ENCODE assay signal across 11 cellular contexts in genomic region chr22:46051646-46052045, GRCh38.
A peak's percentile ranks its signal among the peaks of the same experiment; 100 is the strongest.
DNase-seq lines count a peak whose midpoint lies in the region; ATAC-seq and TF ChIP-seq lines count a peak whose summit lies in the region.
"Had no signal": no experiment of that assay in that cellular context is flagged by ENCODE, and none has a peak within 500 bp of the region (broad histone marks: within the 10 kb centered on the region; RNA-seq: fewer than 3 reads in every experiment).

No MANE protein-coding gene starts in this region.

- no peak for TF ChIP-seq CTCF in chondrocyte (IDR thresholded peaks at IDR 0.05)
- no peak for TF ChIP-seq CTCF in upper lobe of left lung (IDR thresholded peaks at IDR 0.05)

- no peak for ATAC-seq in naive B cell (ENCODE audit: low read depth in 2 of 2)
- ATAC-seq in upper lobe of left lung (ENCODE audit: low FRiP score in 2 of 2): no peak
- ATAC-seq in HG03280 (IDR thresholded peaks at IDR 0.05; ENCODE audit: unreplicated experiment): no peak

- H3K27ac ChIP-seq in upper lobe of left lung: peak overlapping the region; percentile 99 to 100 (median 100)

- WGBS in upper lobe of left lung, 2 donors: 85 to 88% methylated on average over 8 of the region's 8 CpGs

- no peaks in the 10 kb centered on the region for H3K9me3 Mint-ChIP-seq in activated naive CD4-positive, alpha-beta T cell treated with anti-CD3 and anti-CD28 coated beads, Interleukin-2, amount 50 U/mL, for 24 hours
- H3K9me3 Mint-ChIP-seq in chondrocyte (ENCODE audit: low read depth): no peaks in the 10 kb centered on the region
- no peaks in the 10 kb centered on the region for H3K9me3 Mint-ChIP-seq in naive B cell
- H3K9me3 Mint-ChIP-seq: neural crest cell had no signal

- peaks cover 65 to 91% (median 70%) of the 10 kb centered on the region in 4 donors for H3K4me1 ChIP-seq in upper lobe of left lung

- no peaks in the 10 kb centered on the region for H3K36me3 ChIP-seq in upper lobe of left lung

- H3K27me3 Mint-ChIP-seq in activated naive CD4-positive, alpha-beta T cell treated with anti-CD3 and anti-CD28 coated beads, Interleukin-2, amount 50 U/mL, for 24 hours: no peaks in the 10 kb centered on the region
- no peaks in the 10 kb centered on the region for H3K27me3 Mint-ChIP-seq in chondrocyte (ENCODE audit: low read depth)
- H3K27me3 Mint-ChIP-seq in naive B cell: no peaks in the 10 kb centered on the region

- no peaks in the 10 kb centered on the region for H3K9me3 ChIP-seq in upper lobe of left lung

- no peak for DNase-seq in activated naive CD4-positive, alpha-beta T cell (lab: John Stamatoyannopoulos, UW)
- peak; percentile 48 for DNase-seq in chondrocyte (ENCODE audit: low spot score)
- DNase-seq in naive B cell: no peak
- DNase-seq in upper lobe of left lung: peak in 1 of 2 donors; percentile 16
- DNase-seq in 8988T: no peak
- DNase-seq in HuH-7 (ENCODE audit: low spot score): no peak
- DNase-seq: C1 segment of cervical spinal cord, SHP77 had no signal

- no peaks in the 10 kb centered on the region for H3K36me3 Mint-ChIP-seq in activated naive CD4-positive, alpha-beta T cell treated with anti-CD3 and anti-CD28 coated beads, Interleukin-2, amount 50 U/mL, for 24 hours
- H3K36me3 Mint-ChIP-seq in chondrocyte (ENCODE audit: low read depth) (no peaks in the 10 kb centered on the region), naive B cell (no peaks in the 10 kb centered on the region)

- TF ChIP-seq EP300 in upper lobe of left lung (IDR thresholded peaks at IDR 0.05): no peak

- H3K4me1 Mint-ChIP-seq in activated naive CD4-positive, alpha-beta T cell treated with anti-CD3 and anti-CD28 coated beads, Interleukin-2, amount 50 U/mL, for 24 hours: peaks cover 61% of the 10 kb centered on the region
- H3K4me1 Mint-ChIP-seq in chondrocyte (ENCODE audit: low read depth) (peaks cover 15% of the 10 kb centered on the region), naive B cell (peaks cover 24 to 70% (median 39%) of the 10 kb centered on the region in 3 donors)

- TF ChIP-seq POLR2A in upper lobe of left lung (IDR thresholded peaks at IDR 0.05): no peak

- peak overlapping the region; percentile 52 for H3K4me3 Mint-ChIP-seq in activated naive CD4-positive, alpha-beta T cell treated with anti-CD3 and anti-CD28 coated beads, Interleukin-2, amount 50 U/mL, for 24 hours
- H3K4me3 Mint-ChIP-seq in chondrocyte (ENCODE audit: unreplicated experiment) (no peak overlapping the region), naive B cell (peak overlapping the region in 4 of 8 donors; percentile 48 to 66 (median 58))
- H3K4me3 Mint-ChIP-seq: neural crest cell had no signal

- H3K27me3 ChIP-seq in upper lobe of left lung: no peaks in the 10 kb centered on the region

- peak overlapping the region; percentile 92 for H3K27ac Mint-ChIP-seq in activated naive CD4-positive, alpha-beta T cell treated with anti-CD3 and anti-CD28 coated beads, Interleukin-2, amount 50 U/mL, for 24 hours
- no peak overlapping the region for H3K27ac Mint-ChIP-seq in chondrocyte (ENCODE audit: unreplicated experiment)
- peak overlapping the region; percentile 41 to 96 (median 84) for H3K27ac Mint-ChIP-seq in naive B cell

- no peak overlapping the region for H3K4me3 ChIP-seq in upper lobe of left lung
